Comparison of ENCODE assay signal across 16 cellular contexts in the genomic region with DNA sequence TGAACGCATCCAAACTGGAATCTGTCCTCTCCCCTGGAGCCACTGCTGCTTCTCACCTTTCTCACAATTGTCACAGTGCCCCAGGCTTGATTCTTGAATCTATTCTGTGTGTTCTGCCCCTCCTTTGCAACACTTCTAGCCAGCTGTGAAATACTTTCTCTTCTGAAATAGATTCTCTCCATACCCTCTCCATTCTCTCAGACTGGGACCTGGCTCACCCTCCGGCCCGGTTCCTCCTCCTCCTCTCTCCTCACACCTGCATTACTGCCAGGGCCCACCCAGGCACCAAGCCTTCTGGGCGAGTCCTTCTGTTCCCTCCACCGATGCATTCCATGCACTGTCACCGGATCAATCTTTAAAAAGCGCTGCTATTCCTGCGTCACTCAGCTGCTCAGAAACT.
"Had no signal": no experiment of that assay in that cellular context is flagged by ENCODE, and none has a peak within 500 bp of the region (broad histone marks: within the 10 kb centered on the region; RNA-seq: fewer than 3 reads in every experiment).

No MANE protein-coding gene starts in this region.

- H3K27ac ChIP-seq: adrenal gland, cardiac muscle cell, sigmoid colon, tibial nerve, vagina had no signal

- H3K4me1 Mint-ChIP-seq: activated CD4-positive, alpha-beta T cell treated with anti-CD3 and anti-CD28 coated beads for 36 hours; memory B cell; stimulated activated memory B cell treated with anti-CD40 and anti-IgM and Interleukin-4, amounts not matched to agents 10 μg/mL and 1 μg/mL and 100 μg/mL, for 72 hours had no signal

- H3K36me3 Mint-ChIP-seq: activated naive CD4-positive, alpha-beta T cell treated with anti-CD3 and anti-CD28 coated beads, Interleukin-2, amount 50 U/mL, for 72 hours; memory B cell; naive thymus-derived CD8-positive, alpha-beta T cell; stimulated activated memory B cell treated with anti-CD40 and anti-IgM and Interleukin-4, amounts not matched to agents 10 μg/mL and 1 μg/mL and 100 μg/mL, for 72 hours had no signal

- H3K9me3 Mint-ChIP-seq: activated naive CD4-positive, alpha-beta T cell treated with anti-CD3 and anti-CD28 coated beads, Interleukin-2, amount 50 U/mL, for 72 hours; memory B cell; naive thymus-derived CD8-positive, alpha-beta T cell; stimulated activated memory B cell treated with anti-CD40 and anti-IgM and Interleukin-4, amounts not matched to agents 10 μg/mL and 1 μg/mL and 100 μg/mL, for 72 hours had no signal

- H3K9me3 ChIP-seq: adrenal gland, sigmoid colon, tibial nerve, vagina had no signal

- H3K27me3 ChIP-seq: adrenal gland, cardiac muscle cell, sigmoid colon, tibial nerve, vagina had no signal

- DNase-seq: activated CD4-positive, alpha-beta T cell treated with anti-CD3 and anti-CD28 coated beads for 36 hours; activated CD4-positive, alpha-beta T cell treated with anti-CD3 and anti-CD28 coated beads, Interleukin-2, amount 50 U/mL, for 48 hours; activated gamma-delta T cell; adrenal gland; erythroblast; left ventricle myocardium superior; naive thymus-derived CD8-positive, alpha-beta T cell; sigmoid colon; stimulated activated CD4-positive, alpha-beta T cell treated with anti-CD3 and anti-CD28 coated beads, Interleukin-4, amount 100 ng/mL, for 4 hours; T-helper 2 cell had no signal

- H3K4me1 ChIP-seq: adrenal gland, sigmoid colon, vagina had no signal

- H3K27ac Mint-ChIP-seq: activated CD4-positive, alpha-beta T cell treated with anti-CD3 and anti-CD28 coated beads for 36 hours; activated naive CD4-positive, alpha-beta T cell treated with anti-CD3 and anti-CD28 coated beads, Interleukin-2, amount 50 U/mL, for 72 hours; memory B cell; naive thymus-derived CD8-positive, alpha-beta T cell; stimulated activated memory B cell treated with anti-CD40 and anti-IgM and Interleukin-4, amounts not matched to agents 10 μg/mL and 1 μg/mL and 100 μg/mL, for 72 hours had no signal

- H3K27me3 Mint-ChIP-seq: stimulated activated memory B cell treated with anti-CD40 and anti-IgM and Interleukin-4, amounts not matched to agents 10 μg/mL and 1 μg/mL and 100 μg/mL, for 72 hours had no signal

- H3K4me3 Mint-ChIP-seq: activated CD4-positive, alpha-beta T cell treated with anti-CD3 and anti-CD28 coated beads for 36 hours; memory B cell; naive thymus-derived CD8-positive, alpha-beta T cell; stimulated activated memory B cell treated with anti-CD40 and anti-IgM and Interleukin-4, amounts not matched to agents 10 μg/mL and 1 μg/mL and 100 μg/mL, for 72 hours had no signal

- H3K36me3 ChIP-seq: adrenal gland, cardiac muscle cell, sigmoid colon, tibial nerve, vagina had no signal

- H3K4me3 ChIP-seq: adrenal gland, cardiac muscle cell, sigmoid colon, tibial nerve, vagina had no signal
